ENCODE assay signal across 18 cellular contexts in the genomic region with DNA sequence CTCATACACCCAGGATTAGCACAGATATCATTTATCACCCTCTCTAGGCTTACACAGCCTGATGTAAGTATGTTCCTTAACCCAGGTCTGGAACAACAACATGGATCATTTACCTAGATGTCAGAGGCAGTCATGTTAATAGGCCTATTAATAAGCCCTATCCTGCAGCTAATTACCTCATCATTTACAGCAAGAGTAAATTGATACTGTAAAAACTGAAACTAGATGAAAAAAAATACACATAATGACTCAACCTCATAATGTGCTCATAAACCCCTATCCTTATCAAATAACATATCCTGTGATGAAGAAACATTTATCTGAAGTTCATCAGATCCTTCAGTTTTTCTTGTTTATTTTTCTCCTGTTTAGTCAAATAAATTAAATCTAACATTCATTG.
DNase-seq lines count a peak whose midpoint lies in the region; ATAC-seq and TF ChIP-seq lines count a peak whose summit lies in the region.
"Had no signal": no experiment of that assay in that cellular context is flagged by ENCODE, and none has a peak within 500 bp of the region (broad histone marks: within the 10 kb centered on the region; RNA-seq: fewer than 3 reads in every experiment).

No MANE protein-coding gene starts in this region.

- no peak overlapping the region for H3K4me3 Mint-ChIP-seq in immature natural killer cell
- H3K4me3 Mint-ChIP-seq: GM23338 had no signal

- peaks cover 0 to 2% (median 0%) of the 10 kb centered on the region in 3 donors for H3K27me3 Mint-ChIP-seq in immature natural killer cell (ENCODE audit: low read depth in 3 of 3)

- H3K36me3 ChIP-seq in RWPE2 (ENCODE audit: low read depth) = no peaks in the 10 kb centered on the region

- DNase-seq in DMS53 (lab: John Stamatoyannopoulos, UW) (peak; percentile 2), DMS53 treated with DMSO at 0.1 percent for 48 hours (lab: John Stamatoyannopoulos, UW; ENCODE audit: unreplicated experiment) (no peak), NCI-H146 treated with DMSO at 0.1 percent for 48 hours (lab: John Stamatoyannopoulos, UW; ENCODE audit: unreplicated experiment) (peak; percentile 24), RWPE2 (ENCODE audit: low spot score) (no peak), iris pigment epithelial cell (ENCODE audit: low read depth) (peak; percentile 72), NCI-H510A (lab: John Stamatoyannopoulos, UW) (no peak), immature natural killer cell (no peak)
- DNase-seq: 8988T; NCI-H1930; NCI-H526 treated with DMSO at 0.1 percent for 48 hours; NK-92 treated with Interleukin-12 subunit alpha and Interleukin-12 subunit beta, amount 100 ng/mL, for 24 hours; Right ventricle myocardium superior had no signal

- peak; percentile 46 for ATAC-seq in RWPE2 (ENCODE audit: low read depth)
- ATAC-seq in GM18907 (IDR thresholded peaks at IDR 0.05; ENCODE audit: unreplicated experiment) = no peak
- ATAC-seq: GM12878, GM23338, HCT116, K562 had no signal

- H3K4me1 Mint-ChIP-seq in immature natural killer cell = no peaks in the 10 kb centered on the region

- no peak for TF ChIP-seq CTCF in RWPE2 (IDR thresholded peaks at IDR 0.05; ENCODE audit: poor library complexity, severe bottlenecking)

- H3K27me3 ChIP-seq in RWPE2 (ENCODE audit: insufficient read depth, poor library complexity, severe bottlenecking) = no peaks in the 10 kb centered on the region

- H3K9me3 Mint-ChIP-seq in immature natural killer cell = peaks cover 0 to 7% (median 2%) of the 10 kb centered on the region in 6 donors
- H3K9me3 Mint-ChIP-seq: GM23338 had no signal

- H3K4me3 ChIP-seq in RWPE2 (ENCODE audit: severe bottlenecking) = no peak overlapping the region
- H3K4me3 ChIP-seq: GM12878, GM23338, K562, SK-N-MC had no signal

- no peaks in the 10 kb centered on the region for H3K9me3 ChIP-seq in RWPE2 (ENCODE audit: severe bottlenecking)

- no peak overlapping the region for H3K27ac Mint-ChIP-seq in immature natural killer cell
- H3K27ac Mint-ChIP-seq: GM23338 had no signal

- H3K27ac ChIP-seq in RWPE2 (ENCODE audit: poor library complexity, severe bottlenecking) = no peak overlapping the region
- H3K27ac ChIP-seq: SK-N-MC had no signal

- H3K4me1 ChIP-seq in RWPE2 (ENCODE audit: insufficient read depth, poor library complexity, severe bottlenecking) = peaks cover 17% of the 10 kb centered on the region

- H3K36me3 Mint-ChIP-seq in immature natural killer cell = no peaks in the 10 kb centered on the region

Comparison
In these comparisons a context has a peak if more than half of its experiments do, and no peak if none do; other contexts are left out.
1. DNase-seq: peak in DMS53 (single experiment), NCI-H146 treated with DMSO at 0.1 percent for 48 hours (single experiment) and iris pigment epithelial cell (single experiment); none in DMS53 treated with DMSO at 0.1 percent for 48 hours (single experiment), RWPE2 (single experiment), NCI-H510A (single experiment) and immature natural killer cell (0 of 3).